16 cellular contexts compared by ENCODE assay signal in genomic region chr14:48936352-48936751, GRCh38.
DNase-seq lines count a peak whose midpoint lies in the region; ATAC-seq and TF ChIP-seq lines count a peak whose summit lies in the region.
"Had no signal": no experiment of that assay in that cellular context is flagged by ENCODE, and none has a peak within 500 bp of the region (broad histone marks: within the 10 kb centered on the region; RNA-seq: fewer than 3 reads in every experiment).

No MANE protein-coding gene starts in this region.

- no peak for ATAC-seq in HG02938 (IDR thresholded peaks at IDR 0.05; ENCODE audit: unreplicated experiment)
- ATAC-seq: HepG2 had no signal

- peak overlapping the region; percentile 47; the same call in 1 of the 2 replicates for H2AFZ ChIP-seq in Karpas-422 (ENCODE audit: low read length)

- H3K9ac ChIP-seq in Karpas-422 (ENCODE audit: low read length) = peak overlapping the region; percentile 23; the same call in 1 of the 2 replicates

- no peaks in the 10 kb centered on the region for H4K20me1 ChIP-seq in Karpas-422 (ENCODE audit: insufficient read depth, low read depth, low read length)

- H3K9me3 ChIP-seq in Karpas-422 (ENCODE audit: low read length) = peaks cover 9% of the 10 kb centered on the region; the same call in 1 of the 2 replicates
- H3K9me3 ChIP-seq: neutrophil had no signal

- H3K4me2 ChIP-seq in Karpas-422 (ENCODE audit: low read depth, low read length, poor library complexity, severe bottlenecking) = peak overlapping the region; percentile 53

- H3K9me2 ChIP-seq in Karpas-422 (replicated peaks; ENCODE audit: insufficient read depth, low read length) = no peaks in the 10 kb centered on the region

- TF ChIP-seq CTCF in astrocyte of the cerebellum (IDR thresholded peaks at IDR 0.05; ENCODE audit: low read depth, low read length, missing control alignments) = no peak

- in situ Hi-C loops in astrocyte of the cerebellum (cut with HindIII; ENCODE audit: low sequenced_read_pairs) = no loop called here

- peaks cover 41% of the 10 kb centered on the region for H3K4me1 ChIP-seq in Karpas-422 (ENCODE audit: low read length)

- H3K4me3 ChIP-seq in Karpas-422 (ENCODE audit: low read length) = peak overlapping the region; percentile 38
- H3K4me3 ChIP-seq in astrocyte of the cerebellum (ENCODE audit: low read depth, low read length) = no peak overlapping the region

- DNase-seq in A172 (ENCODE audit: low spot score) (peak; percentile 53), Karpas-422 (peak; percentile 51), astrocyte of the cerebellum (ENCODE audit: low read depth) (peak; percentile 76), kidney tubule cell (ENCODE audit: low spot score) (peak; percentile 19), OCI-M2 (lab: John Stamatoyannopoulos, UW; ENCODE audit: unreplicated experiment) (no peak), NCI-H1105 treated with DMSO at 0.1 percent for 48 hours (lab: John Stamatoyannopoulos, UW) (no peak)
- DNase-seq in stimulated activated CD4-positive, alpha-beta T cell treated with anti-CD3 and anti-CD28 coated beads, Interleukin-4, amount 100 ng/mL, for 24 hours = no peak
- DNase-seq: activated CD8-positive, alpha-beta memory T cell treated with anti-CD3 and anti-CD28 coated beads for 24 hours; activated gamma-delta T cell; DMS153; NCI-H1417 treated with DMSO at 0.1 percent for 48 hours; NCI-H526; stimulated activated CD4-positive, alpha-beta T cell treated with anti-CD3 and anti-CD28 coated beads, Interleukin-12 subunit alpha, Interleukin-12 subunit beta, amount 100 ng/mL, for 4 hours had no signal

- peak overlapping the region; percentile 86 for H3K27ac ChIP-seq in Karpas-422 (ENCODE audit: low read length)
- H3K27ac ChIP-seq: neutrophil had no signal

- H3K27me3 ChIP-seq in Karpas-422 (ENCODE audit: low read length) = no peaks in the 10 kb centered on the region
- H3K27me3 ChIP-seq: neutrophil had no signal

- H3K36me3 ChIP-seq in Karpas-422 (ENCODE audit: insufficient read depth, low read length) = no peaks in the 10 kb centered on the region
- H3K36me3 ChIP-seq: neutrophil had no signal

- no peaks in the 10 kb centered on the region for H3K79me2 ChIP-seq in Karpas-422 (ENCODE audit: low read length)

Comparison
In these comparisons a context has a peak if more than half of its experiments do, and no peak if none do; other contexts are left out.
1. DNase-seq: peak in A172 (single experiment), Karpas-422 (single experiment), astrocyte of the cerebellum (single experiment) and kidney tubule cell (single experiment); none in stimulated activated CD4-positive, alpha-beta T cell treated with anti-CD3 and anti-CD28 coated beads, Interleukin-4, amount 100 ng/mL, for 24 hours (single experiment), OCI-M2 (single experiment) and NCI-H1105 treated with DMSO at 0.1 percent for 48 hours (single experiment).